1 cellular context compared by ENCODE assay signal in the genomic region with DNA sequence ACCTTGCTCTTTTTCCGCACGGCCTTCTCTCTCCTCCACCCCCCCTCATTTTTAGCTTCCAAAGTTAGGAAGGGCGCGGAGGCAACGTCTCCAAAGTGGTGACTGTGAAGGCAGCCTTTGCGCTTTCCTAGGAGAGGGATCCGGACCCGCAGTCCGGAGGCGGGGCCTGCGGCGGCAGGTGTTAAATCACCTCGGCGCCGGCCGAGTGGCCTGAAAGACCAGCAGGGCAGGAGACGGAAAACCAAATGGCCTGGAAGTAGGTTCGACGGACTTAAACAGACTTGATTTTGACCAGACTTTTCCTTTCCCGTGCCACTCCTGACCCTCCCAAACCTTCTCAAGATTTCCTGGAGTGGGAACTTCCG.
TF ChIP-seq lines count a peak whose summit lies in the region.

No MANE protein-coding gene starts in this region.

TF ChIP-seq in HCT116, 20 proteins besides CTCF, POLR2A, EP300 and RAD21 (continued from another document):
- TF ChIP-seq, protein P1, sequence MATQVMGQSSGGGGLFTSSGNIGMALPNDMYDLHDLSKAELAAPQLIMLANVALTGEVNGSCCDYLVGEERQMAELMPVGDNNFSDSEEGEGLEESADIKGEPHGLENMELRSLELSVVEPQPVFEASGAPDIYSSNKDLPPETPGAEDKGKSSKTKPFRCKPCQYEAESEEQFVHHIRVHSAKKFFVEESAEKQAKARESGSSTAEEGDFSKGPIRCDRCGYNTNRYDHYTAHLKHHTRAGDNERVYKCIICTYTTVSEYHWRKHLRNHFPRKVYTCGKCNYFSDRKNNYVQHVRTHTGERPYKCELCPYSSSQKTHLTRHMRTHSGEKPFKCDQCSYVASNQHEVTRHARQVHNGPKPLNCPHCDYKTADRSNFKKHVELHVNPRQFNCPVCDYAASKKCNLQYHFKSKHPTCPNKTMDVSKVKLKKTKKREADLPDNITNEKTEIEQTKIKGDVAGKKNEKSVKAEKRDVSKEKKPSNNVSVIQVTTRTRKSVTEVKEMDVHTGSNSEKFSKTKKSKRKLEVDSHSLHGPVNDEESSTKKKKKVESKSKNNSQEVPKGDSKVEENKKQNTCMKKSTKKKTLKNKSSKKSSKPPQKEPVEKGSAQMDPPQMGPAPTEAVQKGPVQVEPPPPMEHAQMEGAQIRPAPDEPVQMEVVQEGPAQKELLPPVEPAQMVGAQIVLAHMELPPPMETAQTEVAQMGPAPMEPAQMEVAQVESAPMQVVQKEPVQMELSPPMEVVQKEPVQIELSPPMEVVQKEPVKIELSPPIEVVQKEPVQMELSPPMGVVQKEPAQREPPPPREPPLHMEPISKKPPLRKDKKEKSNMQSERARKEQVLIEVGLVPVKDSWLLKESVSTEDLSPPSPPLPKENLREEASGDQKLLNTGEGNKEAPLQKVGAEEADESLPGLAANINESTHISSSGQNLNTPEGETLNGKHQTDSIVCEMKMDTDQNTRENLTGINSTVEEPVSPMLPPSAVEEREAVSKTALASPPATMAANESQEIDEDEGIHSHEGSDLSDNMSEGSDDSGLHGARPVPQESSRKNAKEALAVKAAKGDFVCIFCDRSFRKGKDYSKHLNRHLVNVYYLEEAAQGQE (IDR thresholded peaks at IDR 0.05; ENCODE audit: low read depth): no peak
- TF ChIP-seq POLR2AphosphoS5 (IDR thresholded peaks at IDR 0.05; ENCODE audit: low read depth, low read length): no peak
- no peak for TF ChIP-seq CEBPB (IDR thresholded peaks at IDR 0.05; ENCODE audit: low read depth)
